Comparison of ENCODE assay signal across 8 cellular contexts in the genomic region with DNA sequence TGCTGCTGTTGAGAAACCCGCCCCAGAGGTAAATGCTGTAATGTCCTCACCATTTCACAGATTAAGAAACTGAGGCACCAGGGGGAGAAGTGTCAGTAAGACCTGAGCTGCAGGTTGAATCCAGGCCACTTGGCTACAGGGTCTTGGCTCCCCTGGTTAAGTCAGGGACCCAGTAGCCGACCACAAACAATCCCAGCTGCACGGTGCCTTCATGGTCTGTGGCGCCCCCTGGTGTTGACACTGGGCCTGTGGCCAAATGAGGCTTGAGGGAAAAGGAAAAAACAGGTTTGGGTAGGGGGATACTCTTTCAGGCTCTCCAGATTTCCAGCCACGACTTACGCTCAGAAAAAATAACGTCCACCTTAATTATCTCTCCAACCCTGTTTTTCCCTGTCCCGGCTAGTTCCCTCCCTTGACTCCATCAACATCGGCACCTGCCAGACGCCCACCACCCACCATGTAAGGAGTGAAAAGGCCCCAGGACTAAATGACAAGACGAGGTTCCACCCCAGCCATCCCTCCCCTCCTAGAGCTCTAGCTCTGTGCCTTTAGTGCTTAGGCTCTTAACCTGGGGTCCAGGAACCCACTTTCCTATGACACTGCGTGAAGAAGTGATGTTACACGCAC. TPM values are rescaled to one million over a fixed set of nuclear protein-coding genes. Genes with fewer than 3 reads are reported as not detected.
DNase-seq lines count a peak whose midpoint lies in the region; ATAC-seq, FAIRE-seq and TF ChIP-seq lines count a peak whose summit lies in the region.

No MANE protein-coding gene starts in this region.

- H3K27me3 ChIP-seq in adrenal gland (no peaks in the 10 kb centered on the region), keratinocyte (ENCODE audit: control insufficient read depth, extremely low read depth, insufficient read depth, low read length) (peaks cover 1% of the 10 kb centered on the region)

- H4K20me1 ChIP-seq in keratinocyte (ENCODE audit: control insufficient read depth, extremely low read depth, insufficient read depth, low read length), result no peaks in the 10 kb centered on the region

- H3K4me1 ChIP-seq in adrenal gland (replicated peaks in 1 of 2) (no peaks in the 10 kb centered on the region), keratinocyte (ENCODE audit: control insufficient read depth, extremely low read depth, insufficient read depth, low read length) (no peaks in the 10 kb centered on the region)

- DNase-seq in NCI-H2171 treated with DMSO at 0.1 percent for 48 hours (lab: John Stamatoyannopoulos, UW) (peak; percentile 11), NCI-H2171 (lab: John Stamatoyannopoulos, UW) (no peak), NCI-H2227 (lab: John Stamatoyannopoulos, UW; ENCODE audit: unreplicated experiment) (peak; percentile 10), adrenal gland (peak in 1 of 7 donors; percentile 30), keratinocyte (ENCODE audit: low read depth, low spot score) (no peak), superior temporal gyrus (ENCODE audit: extremely low spot score) (peak; percentile 55), NCI-H1694 (lab: John Stamatoyannopoulos, UW) (no peak)

- H3K27ac ChIP-seq in adrenal gland, result no peak overlapping the region
- H3K27ac ChIP-seq in keratinocyte (ENCODE audit: control insufficient read depth, insufficient read depth, low read length), result no peak overlapping the region

- H3K79me2 ChIP-seq in keratinocyte (ENCODE audit: control insufficient read depth, insufficient read depth, low read length), result no peaks in the 10 kb centered on the region

- no peak overlapping the region for H2AFZ ChIP-seq in keratinocyte (ENCODE audit: control insufficient read depth, low read length)

- no peaks in the 10 kb centered on the region for H3K36me3 ChIP-seq in adrenal gland (replicated peaks in 1 of 2)
- H3K36me3 ChIP-seq in keratinocyte (ENCODE audit: control insufficient read depth in 2 of 2, extremely low read depth in 1 of 2, insufficient read depth in 2 of 2, low read length in 2 of 2), result no peaks in the 10 kb centered on the region

- no peak for ATAC-seq in HG03175 (IDR thresholded peaks at IDR 0.05; ENCODE audit: unreplicated experiment)

- H3K9me3 ChIP-seq in adrenal gland (replicated peaks in 1 of 3) (no peaks in the 10 kb centered on the region), keratinocyte (ENCODE audit: control insufficient read depth, low read depth, low read length) (no peaks in the 10 kb centered on the region)

- no peak overlapping the region for H3K9ac ChIP-seq in keratinocyte (ENCODE audit: control insufficient read depth, extremely low read depth, insufficient read depth, low read length)

- intact Hi-C loops in adrenal gland (cut with DNase I), result loop anchor here (2.0 to 10.0 kb wide), 2 partner anchors 165 to 309 kb away; no protein-coding TSS in a partner anchor

- TF ChIP-seq CTCF in adrenal gland (IDR thresholded peaks at IDR 0.05) (peak; percentile 12 to 91 (median 48)), keratinocyte (optimal IDR thresholded peaks at IDR 0.05 in 1 of 3, IDR thresholded peaks at IDR 0.05 in 1 of 3, conservative IDR thresholded peaks at IDR 0.05 in 1 of 3; ENCODE audit: extremely low read depth in 1 of 3, insufficient read depth in 2 of 3, low read length in 3 of 3) (peak; percentile 65 to 90 (median 86))

- no peak for TF ChIP-seq POLR2A in adrenal gland (IDR thresholded peaks at IDR 0.05)

- H3K4me3 ChIP-seq in adrenal gland, result no peak overlapping the region
- no peak overlapping the region for H3K4me3 ChIP-seq in keratinocyte (ENCODE audit: control insufficient read depth in 2 of 3, extremely low read depth in 1 of 3, insufficient read depth in 2 of 3, low read depth in 1 of 3, low read length in 3 of 3)

- H3K4me2 ChIP-seq in keratinocyte (ENCODE audit: control insufficient read depth, extremely low read depth, insufficient read depth, low read depth, low read length), result no peak overlapping the region

- no peaks in the 10 kb centered on the region for H3K9me1 ChIP-seq in keratinocyte (ENCODE audit: control insufficient read depth, extremely low read depth, insufficient read depth, low read length)

- peak; percentile 53 for FAIRE-seq in keratinocyte (lab: Jason Lieb, UNC)

- dilution Hi-C loops in keratinocyte (cut with MboI; ENCODE audit: extremely low pct_ligation_motif_present, low sequenced_read_pairs), result loop anchor here (10.0 kb wide), 1 partner anchor 169 kb away; no protein-coding TSS in a partner anchor

- 47 to 63% (median 60%) methylated on average over 12 to 13 of the region's 13 CpGs for WGBS in adrenal gland, 4 donors

RNA-seq across cellular contexts. Expression of gene POLR1H, which starts 47.7 kb away (rescaled TPM):
- 10 to 100 TPM in 7 of 8 donors, 1 to 10 TPM in 1; 6.8 to 75.1 (median 32.4) TPM for total RNA-seq in adrenal gland
- 10 to 100 TPM; 24.7 to 53.8 (median 29.2) TPM for polyA plus RNA-seq in adrenal gland
- polyA plus RNA-seq in keratinocyte, result 27.9 to 28.8 TPM (median 28.7 TPM) in 3 replicates
- polyA plus RNA-seq in keratinocyte (2011; ENCODE audit: low read depth), result 13.7 TPM
- polyA plus RNA-seq in keratinocyte (2011; cell fraction: cytosol; rRNA removed), result 20.3 and 21.4 TPM in 2 replicates
- 18.0 and 19.3 TPM in 2 replicates for polyA plus RNA-seq in keratinocyte (2011; cell fraction: nucleus; rRNA removed)
- 28.2 and 36.9 TPM in 2 replicates for polyA plus RNA-seq in keratinocyte (2012; ENCODE audit: low replicate concordance)
- 12.7 to 21.2 TPM (median 15.1 TPM) in 3 replicates for polyA minus RNA-seq in keratinocyte
- 8.4 TPM for polyA minus RNA-seq in keratinocyte (2011; cell fraction: cytosol; rRNA and poly(A)+ RNA removed)
- 2.8 and 3.4 TPM in 2 replicates for polyA minus RNA-seq in keratinocyte (2011; cell fraction: nucleus; rRNA and poly(A)+ RNA removed)

RNA-seq across cellular contexts. Expression of gene PPP1R11, which starts 53.6 kb away (rescaled TPM):
- total RNA-seq in adrenal gland, result 10 to 100 TPM; 36.8 to 70.7 (median 52.4) TPM
- polyA plus RNA-seq in adrenal gland (10 to 100 TPM; 34.7 to 97.7 (median 43.4) TPM), keratinocyte (51.5 to 58.0 TPM (median 54.9 TPM) in 3 replicates)
- polyA plus RNA-seq in keratinocyte (2011; ENCODE audit: low read depth), result 16.2 TPM
- polyA plus RNA-seq in keratinocyte (2011; cell fraction: cytosol; rRNA removed), result 49.3 and 77.1 TPM in 2 replicates
- polyA plus RNA-seq in keratinocyte (2011; cell fraction: nucleus; rRNA removed), result 30.4 and 30.8 TPM in 2 replicates
- polyA plus RNA-seq in keratinocyte (2012; ENCODE audit: low replicate concordance), result 36.9 and 42.5 TPM in 2 replicates
- 30.0 to 39.5 TPM (median 37.5 TPM) in 3 replicates for polyA minus RNA-seq in keratinocyte
- 26.7 TPM for polyA minus RNA-seq in keratinocyte (2011; cell fraction: cytosol; rRNA and poly(A)+ RNA removed)
- polyA minus RNA-seq in keratinocyte (2011; cell fraction: nucleus; rRNA and poly(A)+ RNA removed), result 4.2 and 9.7 TPM in 2 replicates

Comparison
In these comparisons a context has a peak if more than half of its experiments do, and no peak if none do; other contexts are left out.
1. DNase-seq: peak in NCI-H2171 treated with DMSO at 0.1 percent for 48 hours (single experiment), NCI-H2227 (single experiment) and superior temporal gyrus (single experiment); none in NCI-H2171 (single experiment), keratinocyte (single experiment) and NCI-H1694 (single experiment).